17 cellular contexts compared by ENCODE assay signal in genomic region chr6:74891358-74891811, GRCh38.
DNase-seq lines count a peak whose midpoint lies in the region; ATAC-seq and TF ChIP-seq lines count a peak whose summit lies in the region.
"Had no signal": no experiment of that assay in that cellular context is flagged by ENCODE, and none has a peak within 500 bp of the region (broad histone marks: within the 10 kb centered on the region; RNA-seq: fewer than 3 reads in every experiment).

No MANE protein-coding gene starts in this region.

- TF ChIP-seq CTCF in BJ (IDR thresholded peaks at IDR 0.05; ENCODE audit: insufficient read depth, low read depth, low read length) (no peak), choroid plexus epithelial cell (conservative IDR thresholded peaks at IDR 0.05; ENCODE audit: low read depth, low read length) (no peak)

- no peaks in the 10 kb centered on the region for H3K27me3 ChIP-seq in BJ (ENCODE audit: control insufficient read depth, insufficient read depth, low read length)
- H3K27me3 ChIP-seq: adrenal gland, BE2C, thyroid gland had no signal

- POLR2A ChIA-PET in BJ (lab: Charles Lee) = interaction anchor here (0.6 kb wide), 2 partner anchors 256 to 313 kb away, joined by 3 to 6 read pairs; no protein-coding TSS in a partner anchor

- ATAC-seq in HG02970 (IDR thresholded peaks at IDR 0.05; ENCODE audit: low FRiP score, unreplicated experiment) (no peak), GM21737 (IDR thresholded peaks at IDR 0.05; ENCODE audit: unreplicated experiment) (no peak)
- ATAC-seq: activated CD4-positive, CD25-positive, alpha-beta regulatory T cell treated with anti-CD3 and anti-CD28 coated beads, Interleukin-2, amount 50 U/mL, for 24 hours; natural killer cell treated with Interleukin-12 subunit alpha and Interleukin-12 subunit beta and Interleukin-15 and Interleukin-18, amount 100 ng/mL, for 72 hours had no signal

- H3K4me3 ChIP-seq in BJ (ENCODE audit: low read depth, low read length) = no peak overlapping the region
- no peak overlapping the region for H3K4me3 ChIP-seq in choroid plexus epithelial cell (ENCODE audit: low read depth, low read length)
- H3K4me3 ChIP-seq in skeletal muscle cell (ENCODE audit: low read depth, low read length) = no peak overlapping the region
- H3K4me3 ChIP-seq: adrenal gland, thyroid gland had no signal

- CTCF ChIA-PET in BJ (lab: Yijun Ruan, JAX) = interaction anchor here (1.4 kb wide), 1 partner anchor 12 kb away, joined by 3 read pairs; no protein-coding TSS in a partner anchor

- H3K36me3 ChIP-seq in BJ (ENCODE audit: control insufficient read depth, insufficient read depth, low read length) = no peaks in the 10 kb centered on the region
- H3K36me3 ChIP-seq: adrenal gland, BE2C, thyroid gland had no signal

- DNase-seq in BJ (ENCODE audit: low read depth) (peak; percentile 64), choroid plexus epithelial cell (ENCODE audit: low read depth) (peak; percentile 87), iris pigment epithelial cell (ENCODE audit: low read depth) (peak; percentile 71), skeletal muscle cell (ENCODE audit: low read depth) (peak; percentile 59), HT-29 (ENCODE audit: low spot score) (no peak), activated T-cell treated with anti-CD3 and anti-CD28 coated beads for 4 hours (no peak)
- DNase-seq: BE2C, DMS79, KBM-7, NCI-H1436 treated with DMSO at 0.1 percent for 48 hours, NCI-H524, thyroid gland had no signal

Comparison
In these comparisons a context has a peak if more than half of its experiments do, and no peak if none do; other contexts are left out.
1. DNase-seq: peak in BJ (single experiment), choroid plexus epithelial cell (single experiment), iris pigment epithelial cell (single experiment) and skeletal muscle cell (single experiment); none in HT-29 (single experiment) and activated T-cell treated with anti-CD3 and anti-CD28 coated beads for 4 hours (single experiment).